10 cellular contexts compared by ENCODE assay signal in genomic region chr3:44021646-44022594, GRCh38.
DNase-seq lines count a peak whose midpoint lies in the region; ATAC-seq, FAIRE-seq and TF ChIP-seq lines count a peak whose summit lies in the region.
"Had no signal": no experiment of that assay in that cellular context is flagged by ENCODE, and none has a peak within 500 bp of the region (broad histone marks: within the 10 kb centered on the region; RNA-seq: fewer than 3 reads in every experiment).

No MANE protein-coding gene starts in this region.

- H3K27ac Mint-ChIP-seq in naive thymus-derived CD8-positive, alpha-beta T cell: no peak overlapping the region

- no peak for TF ChIP-seq EP300 in H1 (IDR thresholded peaks at IDR 0.05; ENCODE audit: borderline replicate concordance in 1 of 2, low read depth in 2 of 2, low read length in 2 of 2)

- H3K27me3 ChIP-seq in H1 (replicated peaks in 1 of 4; ENCODE audit: control insufficient read depth in 3 of 4, extremely low read depth in 1 of 4, insufficient read depth in 3 of 4, low read length in 3 of 4): peaks cover 3 to 20% (median 16%) of the 10 kb centered on the region in 4 experiments; a peak in 6 of 7 replicates

- no peak overlapping the region for H3K23ac ChIP-seq in H1 (ENCODE audit: insufficient read length)

- no peak overlapping the region for H4K5ac ChIP-seq in H1 (ENCODE audit: insufficient read length, low read depth, low read length)

- no peak for DNase-seq in AG09309 (ENCODE audit: low read depth)
- peak in 1 of 2 experiments; percentile 59 for DNase-seq in H1 (ENCODE audit: low read depth in 1 of 2, low spot score in 2 of 2)
- DNase-seq in naive thymus-derived CD8-positive, alpha-beta T cell: no peak
- DNase-seq in urothelium cell line (ENCODE audit: low spot score): no peak
- no peak for DNase-seq in NCI-H446 treated with DMSO at 0.1 percent for 48 hours (lab: John Stamatoyannopoulos, UW)
- DNase-seq in Kasumi-1 (lab: John Stamatoyannopoulos, UW): no peak
- DNase-seq: MM.1S had no signal

- no peaks in the 10 kb centered on the region for H4K20me1 ChIP-seq in H1 (replicated peaks in 1 of 2; ENCODE audit: control insufficient read depth in 1 of 2, insufficient read depth in 2 of 2, low read length in 2 of 2)

- no peaks in the 10 kb centered on the region for H3K36me3 ChIP-seq in H1 (ENCODE audit: control insufficient read depth in 2 of 4, insufficient read depth in 4 of 4, low read length in 3 of 4)

- peak overlapping the region; percentile 66 for H3K4me3 ChIP-seq in AG09309 (ENCODE audit: control insufficient read depth, low read depth, low read length)
- H3K4me3 ChIP-seq in H1 (ENCODE audit: extremely low read depth in 1 of 4, insufficient read depth in 2 of 4, low read depth in 3 of 4, low read length in 4 of 4): peak overlapping the region; percentile 42 to 61 (median 48)

- H3K9ac ChIP-seq in H1 (replicated peaks in 1 of 4; ENCODE audit: extremely low read depth in 1 of 4, low read depth in 3 of 4, low read length in 3 of 4): no peak overlapping the region

- peaks cover 34 to 74% (median 45%) of the 10 kb centered on the region in 5 donors for H3K27me3 Mint-ChIP-seq in naive thymus-derived CD8-positive, alpha-beta T cell

- TF ChIP-seq POLR2A in H1 (IDR thresholded peaks at IDR 0.05; ENCODE audit: control extremely low read depth in 1 of 2, low read depth in 2 of 2, low read length in 2 of 2): no peak

- no peak overlapping the region; the same call in 1 of the 2 replicates for H3K18ac ChIP-seq in H1 (ENCODE audit: extremely low read depth, low read length)

- CTCF ChIA-PET in H1 (lab: Charles Lee; ENCODE audit: partially characterized antibody): interaction anchor here (0.7 to 0.8 kb wide), 3 partner anchors 54 to 892 kb away, joined by 3 read pairs; no protein-coding TSS in a partner anchor

- no peak overlapping the region for H2AFZ ChIP-seq in H1 (ENCODE audit: low read length)

- H3K27ac ChIP-seq in H1 (ENCODE audit: low read depth, low read length): no peak overlapping the region

- peak overlapping the region in 9 of 10 donors; percentile 5 to 61 (median 53) for H3K4me3 Mint-ChIP-seq in naive thymus-derived CD8-positive, alpha-beta T cell

- H3K4me1 ChIP-seq in H1 (replicated peaks in 1 of 4; ENCODE audit: control insufficient read depth in 3 of 4, insufficient read depth in 4 of 4, low read length in 3 of 4): peaks cover 6 to 18% (median 17%) of the 10 kb centered on the region in 4 experiments; a peak in 6 of 7 replicates

- no peak for TF ChIP-seq RAD21 in H1 (IDR thresholded peaks at IDR 0.05 in 1 of 2, conservative IDR thresholded peaks at IDR 0.05 in 1 of 2; ENCODE audit: low read depth in 2 of 2, low read length in 2 of 2)

- no peak overlapping the region for H4K8ac ChIP-seq in H1 (ENCODE audit: extremely low read depth, insufficient read depth, low read length)

- no peak overlapping the region for H3K14ac ChIP-seq in H1 (ENCODE audit: insufficient read length)

- no peaks in the 10 kb centered on the region for H3K9me3 ChIP-seq in H1 (ENCODE audit: insufficient read depth in 2 of 2, low read depth in 1 of 2, low read length in 1 of 2)

- H2BK15ac ChIP-seq in H1 (ENCODE audit: low read length): no peak overlapping the region

- H3K79me2 ChIP-seq in H1 (ENCODE audit: control insufficient read depth in 1 of 2, insufficient read depth in 2 of 2, low read length in 2 of 2): no peaks in the 10 kb centered on the region

- ATAC-seq in HG02642 (IDR thresholded peaks at IDR 0.05; ENCODE audit: poor library complexity, unreplicated experiment): peak; percentile 44
- ATAC-seq in naive thymus-derived CD8-positive, alpha-beta T cell: no peak
- no peak for ATAC-seq in GM19397 (IDR thresholded peaks at IDR 0.05; ENCODE audit: unreplicated experiment)
- ATAC-seq: Panc1 had no signal

- no peaks in the 10 kb centered on the region for H3K9me3 Mint-ChIP-seq in naive thymus-derived CD8-positive, alpha-beta T cell

- 7% methylated on average over 53 of the region's 53 CpGs; no CpG with 5 or more reads in 1 of the 2 experiments for WGBS in H1 (ENCODE audit: extremely low coverage in 1 of 2, insufficient coverage in 1 of 2, insufficient read length in 1 of 2, insufficient replicate concordance in 2 of 2, low coverage in 1 of 2, low lambda C conversion rate in 2 of 2, missing lambda C conversion rate in 1 of 2), 2 experiments

- H2BK20ac ChIP-seq in H1 (ENCODE audit: low read length): no peak overlapping the region

- FAIRE-seq in H1 (lab: Jason Lieb, UNC) (no peak), urothelium cell line (lab: Jason Lieb, UNC) (no peak)

- no peak for TF ChIP-seq CTCF in AG09309 (IDR thresholded peaks at IDR 0.05; ENCODE audit: control insufficient read depth, insufficient read depth, low read depth, low read length, missing control alignments)
- no peak for TF ChIP-seq CTCF in H1 (IDR thresholded peaks at IDR 0.05; ENCODE audit: control extremely low read depth in 1 of 3, insufficient read depth in 1 of 3, low read depth in 1 of 3, low read length in 3 of 3)

- H3K56ac ChIP-seq in H1 (replicated peaks; ENCODE audit: insufficient read length, low read depth, low read length): no peak overlapping the region

- no peak overlapping the region for H3K4ac ChIP-seq in H1 (replicated peaks; ENCODE audit: insufficient read length, low read depth, low read length)

- no peak overlapping the region for H4K91ac ChIP-seq in H1 (replicated peaks; ENCODE audit: insufficient read length, low read length)

- H3K4me2 ChIP-seq in H1 (ENCODE audit: insufficient read depth in 1 of 2, low read depth in 2 of 2, low read length in 2 of 2): peak overlapping the region; percentile 85 to 92

- H3K79me1 ChIP-seq in H1 (ENCODE audit: low read depth, low read length): no peaks in the 10 kb centered on the region

- no peak overlapping the region for H2BK12ac ChIP-seq in H1 (ENCODE audit: low read depth, low read length)

- H2BK5ac ChIP-seq in H1 (ENCODE audit: low read depth, low read length): no peak overlapping the region

- no peak overlapping the region for H2BK120ac ChIP-seq in H1 (replicated peaks; ENCODE audit: low read depth, low read length)

- H3K23me2 ChIP-seq in H1 (ENCODE audit: low read depth, low read length): peaks cover 2% of the 10 kb centered on the region; the same call in 1 of the 2 replicates

- peaks cover 2 to 10% (median 8%) of the 10 kb centered on the region in 4 donors for H3K4me1 Mint-ChIP-seq in naive thymus-derived CD8-positive, alpha-beta T cell

- no peak overlapping the region for H2AK5ac ChIP-seq in H1 (ENCODE audit: low read depth, low read length)

- H3K36me3 Mint-ChIP-seq in naive thymus-derived CD8-positive, alpha-beta T cell: no peaks in the 10 kb centered on the region

- POLR2A ChIA-PET in H1 (lab: Charles Lee; ENCODE audit: partially characterized antibody): interaction anchor here (0.6 to 0.7 kb wide), 2 partner anchors 20 to 140 kb away, joined by 3 read pairs; no protein-coding TSS in a partner anchor
- POLR2A ChIA-PET in naive thymus-derived CD8-positive, alpha-beta T cell (lab: Charles Lee): no interaction called here

TF ChIP-seq in H1, 55 proteins besides CTCF, POLR2A, EP300 and RAD21:
- peak; percentile 98 for TF ChIP-seq KDM1A (IDR thresholded peaks at IDR 0.05; ENCODE audit: borderline replicate concordance, low read length)
- no peak for TF ChIP-seq BACH1 (IDR thresholded peaks at IDR 0.05; ENCODE audit: low read length)
- TF ChIP-seq SUZ12 (IDR thresholded peaks at IDR 0.05; ENCODE audit: low read length): peak; percentile 66; the same call in 1 of the 2 replicates
- TF ChIP-seq KDM4A (IDR thresholded peaks at IDR 0.05; ENCODE audit: low read depth, low read length, severe bottlenecking): peak; percentile 60
- no peak for TF ChIP-seq NRF1 (IDR thresholded peaks at IDR 0.05; ENCODE audit: low read depth, low read length)
- TF ChIP-seq EZH2 (IDR thresholded peaks at IDR 0.05; ENCODE audit: low read depth, low read length, severe bottlenecking): peak; percentile 47
- no peak for TF ChIP-seq GTF2F1 (IDR thresholded peaks at IDR 0.05; ENCODE audit: borderline replicate concordance, low read depth, low read length)
- no peak for TF ChIP-seq SP1 (IDR thresholded peaks at IDR 0.05; ENCODE audit: low read depth, low read length)
- TF ChIP-seq KDM5A (IDR thresholded peaks at IDR 0.05; ENCODE audit: low read length): no peak
- peak; percentile 47 for TF ChIP-seq ASH2L (IDR thresholded peaks at IDR 0.05; ENCODE audit: low read length)
- no peak for TF ChIP-seq ATF3 (IDR thresholded peaks at IDR 0.05; ENCODE audit: insufficient read depth, low read depth, low read length)
- TF ChIP-seq HDAC2 (IDR thresholded peaks at IDR 0.05; ENCODE audit: borderline replicate concordance in 1 of 2, low read depth in 2 of 2, low read length in 2 of 2): peak; percentile 80 to 92; a peak in 2 of 4 replicates
- no peak for TF ChIP-seq CREB1 (IDR thresholded peaks at IDR 0.05)
